24 cellular contexts compared by ENCODE assay signal in the genomic region with DNA sequence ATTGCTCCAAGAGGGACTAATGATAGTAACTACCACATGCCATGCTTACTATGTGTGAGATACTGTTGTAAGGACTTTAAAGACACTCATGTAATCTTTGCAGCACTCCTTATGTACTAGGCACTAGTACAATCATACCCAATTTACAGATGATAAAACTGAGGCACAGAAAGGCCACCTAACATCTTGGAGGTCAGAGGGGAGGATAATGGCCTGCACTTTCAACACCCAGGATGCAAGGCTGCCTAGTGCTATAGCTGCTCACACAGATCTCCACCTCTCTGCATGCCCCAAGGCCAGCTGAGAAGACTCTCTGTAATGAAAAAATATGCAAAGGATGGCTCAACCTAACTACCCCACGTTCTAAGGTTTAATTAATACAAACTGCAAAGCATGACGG.
"Had no signal": no experiment of that assay in that cellular context is flagged by ENCODE, and none has a peak within 500 bp of the region (broad histone marks: within the 10 kb centered on the region; RNA-seq: fewer than 3 reads in every experiment).

No MANE protein-coding gene starts in this region.

- H3K9me3 Mint-ChIP-seq: IgD-negative memory B cell had no signal

- H3K4me3 Mint-ChIP-seq: IgD-negative memory B cell had no signal

- H3K27me3 ChIP-seq: MG63, SJSA1 had no signal

- H3K27ac ChIP-seq: HL-60, SJSA1, SK-N-MC had no signal

- H3K36me3 ChIP-seq: MG63, SJSA1 had no signal

- H3K4me3 ChIP-seq: MG63, SJSA1, SK-N-MC had no signal

- H3K27ac Mint-ChIP-seq: IgD-negative memory B cell had no signal

- H3K9me3 ChIP-seq: MG63, SJSA1 had no signal

- DNase-seq: Karpas-422, KBM-7, MG63, NCI-H1092, NCI-H1105 treated with DMSO at 0.1 percent for 48 hours, NCI-H1417 treated with DMSO at 0.1 percent for 48 hours, NCI-H146, NCI-H1694 treated with DMSO at 0.1 percent for 48 hours, NCI-H1930, NCI-H2081, NCI-H2171, NCI-H226, NCI-H446, NCI-H510A, NCI-H524 treated with DMSO at 0.1 percent for 48 hours, NCI-H69, NCI-H774, Right ventricle myocardium superior, RPMI8226, SIG-M5 had no signal
